In the genomic region with DNA sequence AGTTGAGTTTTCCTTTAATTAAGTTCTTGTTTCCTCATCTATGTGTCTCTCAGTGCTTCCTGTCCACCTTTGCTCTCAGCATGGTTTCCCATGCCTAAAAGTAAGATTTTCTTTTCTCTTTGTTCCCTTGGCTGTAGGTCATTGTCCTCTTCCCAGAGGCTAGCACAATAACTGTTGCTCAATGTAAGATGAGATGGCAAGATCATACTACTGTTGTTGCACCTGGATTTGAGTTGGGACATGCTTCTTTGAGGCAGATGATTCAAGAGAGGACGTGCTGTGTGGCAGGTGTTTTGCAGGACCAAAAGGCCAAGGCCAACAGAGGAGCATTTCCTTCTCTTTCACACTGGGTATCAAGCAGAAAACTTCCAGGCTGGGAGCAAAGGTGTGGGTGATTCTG, we compare ENCODE assay signal across 1 cellular context.
TF ChIP-seq lines count a peak whose summit lies in the region.

No MANE protein-coding gene starts in this region.

TF ChIP-seq in GM23338, 12 proteins besides CTCF, POLR2A, EP300 and RAD21 (continued from another document):
- TF ChIP-seq, protein P1, sequence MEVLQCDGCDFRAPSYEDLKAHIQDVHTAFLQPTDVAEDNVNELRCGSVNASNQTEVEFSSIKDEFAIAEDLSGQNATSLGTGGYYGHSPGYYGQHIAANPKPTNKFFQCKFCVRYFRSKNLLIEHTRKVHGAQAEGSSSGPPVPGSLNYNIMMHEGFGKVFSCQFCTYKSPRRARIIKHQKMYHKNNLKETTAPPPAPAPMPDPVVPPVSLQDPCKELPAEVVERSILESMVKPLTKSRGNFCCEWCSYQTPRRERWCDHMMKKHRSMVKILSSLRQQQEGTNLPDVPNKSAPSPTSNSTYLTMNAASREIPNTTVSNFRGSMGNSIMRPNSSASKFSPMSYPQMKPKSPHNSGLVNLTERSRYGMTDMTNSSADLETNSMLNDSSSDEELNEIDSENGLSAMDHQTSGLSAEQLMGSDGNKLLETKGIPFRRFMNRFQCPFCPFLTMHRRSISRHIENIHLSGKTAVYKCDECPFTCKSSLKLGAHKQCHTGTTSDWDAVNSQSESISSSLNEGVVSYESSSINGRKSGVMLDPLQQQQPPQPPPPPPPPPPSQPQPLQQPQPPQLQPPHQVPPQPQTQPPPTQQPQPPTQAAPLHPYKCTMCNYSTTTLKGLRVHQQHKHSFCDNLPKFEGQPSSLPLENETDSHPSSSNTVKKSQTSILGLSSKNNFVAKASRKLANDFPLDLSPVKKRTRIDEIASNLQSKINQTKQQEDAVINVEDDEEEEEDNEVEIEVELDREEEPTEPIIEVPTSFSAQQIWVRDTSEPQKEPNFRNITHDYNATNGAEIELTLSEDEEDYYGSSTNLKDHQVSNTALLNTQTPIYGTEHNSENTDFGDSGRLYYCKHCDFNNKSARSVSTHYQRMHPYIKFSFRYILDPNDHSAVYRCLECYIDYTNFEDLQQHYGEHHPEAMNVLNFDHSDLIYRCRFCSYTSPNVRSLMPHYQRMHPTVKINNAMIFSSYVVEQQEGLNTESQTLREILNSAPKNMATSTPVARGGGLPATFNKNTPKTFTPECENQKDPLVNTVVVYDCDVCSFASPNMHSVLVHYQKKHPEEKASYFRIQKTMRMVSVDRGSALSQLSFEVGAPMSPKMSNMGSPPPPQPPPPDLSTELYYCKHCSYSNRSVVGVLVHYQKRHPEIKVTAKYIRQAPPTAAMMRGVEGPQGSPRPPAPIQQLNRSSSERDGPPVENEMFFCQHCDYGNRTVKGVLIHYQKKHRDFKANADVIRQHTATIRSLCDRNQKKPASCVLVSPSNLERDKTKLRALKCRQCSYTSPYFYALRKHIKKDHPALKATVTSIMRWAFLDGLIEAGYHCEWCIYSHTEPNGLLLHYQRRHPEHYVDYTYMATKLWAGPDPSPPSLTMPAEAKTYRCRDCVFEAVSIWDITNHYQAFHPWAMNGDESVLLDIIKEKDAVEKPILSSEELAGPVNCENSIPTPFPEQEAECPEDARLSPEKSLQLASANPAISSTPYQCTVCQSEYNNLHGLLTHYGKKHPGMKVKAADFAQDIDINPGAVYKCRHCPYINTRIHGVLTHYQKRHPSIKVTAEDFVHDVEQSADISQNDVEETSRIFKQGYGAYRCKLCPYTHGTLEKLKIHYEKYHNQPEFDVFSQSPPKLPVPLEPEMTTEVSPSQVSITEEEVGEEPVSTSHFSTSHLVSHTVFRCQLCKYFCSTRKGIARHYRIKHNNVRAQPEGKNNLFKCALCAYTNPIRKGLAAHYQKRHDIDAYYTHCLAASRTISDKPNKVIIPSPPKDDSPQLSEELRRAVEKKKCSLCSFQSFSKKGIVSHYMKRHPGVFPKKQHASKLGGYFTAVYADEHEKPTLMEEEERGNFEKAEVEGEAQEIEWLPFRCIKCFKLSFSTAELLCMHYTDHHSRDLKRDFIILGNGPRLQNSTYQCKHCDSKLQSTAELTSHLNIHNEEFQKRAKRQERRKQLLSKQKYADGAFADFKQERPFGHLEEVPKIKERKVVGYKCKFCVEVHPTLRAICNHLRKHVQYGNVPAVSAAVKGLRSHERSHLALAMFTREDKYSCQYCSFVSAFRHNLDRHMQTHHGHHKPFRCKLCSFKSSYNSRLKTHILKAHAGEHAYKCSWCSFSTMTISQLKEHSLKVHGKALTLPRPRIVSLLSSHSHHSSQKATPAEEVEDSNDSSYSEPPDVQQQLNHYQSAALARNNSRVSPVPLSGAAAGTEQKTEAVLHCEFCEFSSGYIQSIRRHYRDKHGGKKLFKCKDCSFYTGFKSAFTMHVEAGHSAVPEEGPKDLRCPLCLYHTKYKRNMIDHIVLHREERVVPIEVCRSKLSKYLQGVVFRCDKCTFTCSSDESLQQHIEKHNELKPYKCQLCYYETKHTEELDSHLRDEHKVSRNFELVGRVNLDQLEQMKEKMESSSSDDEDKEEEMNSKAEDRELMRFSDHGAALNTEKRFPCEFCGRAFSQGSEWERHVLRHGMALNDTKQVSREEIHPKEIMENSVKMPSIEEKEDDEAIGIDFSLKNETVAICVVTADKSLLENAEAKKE (CRISPR knock-in tag; IDR thresholded peaks at IDR 0.05): peak; percentile 91
- TF ChIP-seq NANOG (IDR thresholded peaks at IDR 0.05; ENCODE audit: borderline replicate concordance): no peak
